In genomic region chr10:77881222-77881621, GRCh38 we compare ENCODE assay signal across 24 cellular contexts.
"Had no signal": no experiment of that assay in that cellular context is flagged by ENCODE, and none has a peak within 500 bp of the region (broad histone marks: within the 10 kb centered on the region; RNA-seq: fewer than 3 reads in every experiment).

No MANE protein-coding gene starts in this region.

- DNase-seq: activated CD4-positive, alpha-beta T cell treated with anti-CD3 and anti-CD28 coated beads, Interleukin-2, amount 10 ng/mL, durations not matched to agents 24 days and 14 days; activated CD8-positive, alpha-beta memory T cell treated with anti-CD3 and anti-CD28 coated beads, Interleukin-2, amount 10 ng/mL, durations not matched to agents 7 days and 5 days; activated CD8-positive, alpha-beta T cell treated with anti-CD3 and anti-CD28 coated beads for 36 hours; activated effector memory CD4-positive, alpha-beta T cell treated with anti-CD3 and anti-CD28 coated beads, Interleukin-2, amount 50 U/mL, for 16 hours; activated naive CD4-positive, alpha-beta T cell treated with anti-CD3 and anti-CD28 coated beads, Interleukin-2, amount 50 U/mL, for 16 hours; activated naive CD8-positive, alpha-beta T cell treated with anti-CD3 and anti-CD28 coated beads, Interleukin-2, amount 50 U/mL, for 24 hours; activated T-cell treated with anti-CD3 and anti-CD28 coated beads for 4 hours; anterior cingulate cortex; effector CD4-positive, alpha-beta T cell; foreskin keratinocyte; mesenchymal stem cell; mucosa of descending colon; nephron progenitor cell; stimulated activated CD4-positive, alpha-beta T cell treated with anti-CD3 and anti-CD28 coated beads, Interleukin-15, amount 100 ng/mL, for 24 hours; SW 1271; T-helper 17 cell; testis had no signal

- H3K9me3 Mint-ChIP-seq: activated CD4-positive, alpha-beta T cell treated with anti-CD3 and anti-CD28 coated beads, Interleukin-2, amount 10 ng/mL, durations not matched to agents 24 days and 14 days; activated CD8-positive, alpha-beta T cell treated with anti-CD3 and anti-CD28 coated beads for 36 hours; activated naive CD8-positive, alpha-beta T cell treated with anti-CD3 and anti-CD28 coated beads, Interleukin-2, amount 50 U/mL, for 24 hours; dendritic cell treated with granulocyte-macrophage colony-stimulating factor and Interleukin-4, amounts not matched to agents 40 ng/mL and 50 ng/mL, for 4 days; nephron progenitor cell; stimulated activated memory B cell treated with anti-CD40 and anti-IgM and Interleukin-4, amounts not matched to agents 10 μg/mL and 1 μg/mL and 100 μg/mL, for 72 hours; type B pancreatic cell had no signal

- H3K36me3 Mint-ChIP-seq: activated CD8-positive, alpha-beta memory T cell treated with anti-CD3 and anti-CD28 coated beads, Interleukin-2, amount 10 ng/mL, durations not matched to agents 7 days and 5 days; stimulated activated memory B cell treated with anti-CD40 and anti-IgM and Interleukin-4, amounts not matched to agents 10 μg/mL and 1 μg/mL and 100 μg/mL, for 72 hours had no signal

- H3K4me3 Mint-ChIP-seq: activated CD4-positive, alpha-beta T cell treated with anti-CD3 and anti-CD28 coated beads, Interleukin-2, amount 10 ng/mL, durations not matched to agents 24 days and 14 days; activated CD8-positive, alpha-beta memory T cell treated with anti-CD3 and anti-CD28 coated beads, Interleukin-2, amount 10 ng/mL, durations not matched to agents 7 days and 5 days; activated CD8-positive, alpha-beta T cell treated with anti-CD3 and anti-CD28 coated beads for 36 hours; activated naive CD8-positive, alpha-beta T cell treated with anti-CD3 and anti-CD28 coated beads, Interleukin-2, amount 50 U/mL, for 24 hours; dendritic cell treated with granulocyte-macrophage colony-stimulating factor and Interleukin-4, amounts not matched to agents 40 ng/mL and 50 ng/mL, for 4 days; nephron progenitor cell; stimulated activated memory B cell treated with anti-CD40 and anti-IgM and Interleukin-4, amounts not matched to agents 10 μg/mL and 1 μg/mL and 100 μg/mL, for 72 hours; T-helper 17 cell; type B pancreatic cell had no signal

- H3K27ac ChIP-seq: body of pancreas, foreskin keratinocyte, testis had no signal

- H3K9me3 ChIP-seq: body of pancreas, mucosa of descending colon, testis had no signal

- H3K27me3 Mint-ChIP-seq: activated CD4-positive, alpha-beta T cell treated with anti-CD3 and anti-CD28 coated beads, Interleukin-2, amount 10 ng/mL, durations not matched to agents 24 days and 14 days; activated CD8-positive, alpha-beta T cell treated with anti-CD3 and anti-CD28 coated beads for 36 hours; stimulated activated memory B cell treated with anti-CD40 and anti-IgM and Interleukin-4, amounts not matched to agents 10 μg/mL and 1 μg/mL and 100 μg/mL, for 72 hours; T-helper 17 cell; type B pancreatic cell had no signal

- H3K4me2 ChIP-seq: smooth muscle cell had no signal

- H3K27ac Mint-ChIP-seq: activated CD4-positive, alpha-beta T cell treated with anti-CD3 and anti-CD28 coated beads, Interleukin-2, amount 10 ng/mL, durations not matched to agents 24 days and 14 days; activated CD8-positive, alpha-beta memory T cell treated with anti-CD3 and anti-CD28 coated beads, Interleukin-2, amount 10 ng/mL, durations not matched to agents 7 days and 5 days; activated CD8-positive, alpha-beta T cell treated with anti-CD3 and anti-CD28 coated beads for 36 hours; activated naive CD8-positive, alpha-beta T cell treated with anti-CD3 and anti-CD28 coated beads, Interleukin-2, amount 50 U/mL, for 24 hours; dendritic cell treated with granulocyte-macrophage colony-stimulating factor and Interleukin-4, amounts not matched to agents 40 ng/mL and 50 ng/mL, for 4 days; nephron progenitor cell; stimulated activated memory B cell treated with anti-CD40 and anti-IgM and Interleukin-4, amounts not matched to agents 10 μg/mL and 1 μg/mL and 100 μg/mL, for 72 hours; T-helper 17 cell; type B pancreatic cell had no signal

- ATAC-seq: activated CD4-positive, CD25-positive, alpha-beta regulatory T cell treated with anti-CD3 and anti-CD28 coated beads, Interleukin-2, amount 50 U/mL, for 24 hours; activated CD8-positive, alpha-beta memory T cell treated with anti-CD3 and anti-CD28 coated beads, Interleukin-2, amount 10 ng/mL, durations not matched to agents 7 days and 5 days; activated CD8-positive, alpha-beta T cell treated with anti-CD3 and anti-CD28 coated beads for 36 hours; activated naive CD8-positive, alpha-beta T cell treated with anti-CD3 and anti-CD28 coated beads, Interleukin-2, amount 50 U/mL, for 24 hours; foreskin keratinocyte; sciatic nerve; stimulated activated memory B cell treated with anti-CD40 and anti-IgM and Interleukin-4, amounts not matched to agents 10 μg/mL and 1 μg/mL and 100 μg/mL, for 72 hours; T-helper 17 cell had no signal

- H3K4me3 ChIP-seq: body of pancreas, mucosa of descending colon, smooth muscle cell, testis had no signal

- H3K27me3 ChIP-seq: body of pancreas, foreskin keratinocyte, testis had no signal
